Comparison of ENCODE assay signal across 8 cellular contexts in the genomic region with DNA sequence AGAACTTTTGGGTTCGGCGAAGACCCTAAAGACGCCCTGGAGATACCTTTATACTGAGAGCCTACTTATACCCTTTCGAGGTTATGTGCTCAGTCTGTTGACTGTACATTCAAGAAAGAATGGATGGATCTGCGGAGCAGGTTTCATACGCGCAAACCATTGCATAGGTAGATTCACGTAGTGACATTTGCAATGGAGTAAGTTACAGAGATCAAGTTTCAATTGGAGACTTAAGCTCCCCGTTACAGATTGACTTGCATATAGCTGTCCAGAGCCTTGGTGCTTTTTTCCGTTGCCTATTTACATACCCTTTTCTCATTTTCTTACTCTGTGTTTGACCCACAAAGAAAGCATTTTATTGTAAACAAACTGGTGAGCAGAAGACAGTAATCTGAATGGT. TPM values are rescaled to one million over a fixed set of nuclear protein-coding genes. Genes with fewer than 3 reads are reported as not detected.
DNase-seq lines count a peak whose midpoint lies in the region; ATAC-seq and TF ChIP-seq lines count a peak whose summit lies in the region.

No MANE protein-coding gene starts in this region.

- no peak for DNase-seq in activated naive CD4-positive, alpha-beta T cell treated with anti-CD3 and anti-CD28 coated beads, Interleukin-2, amount 10 ng/mL, durations not matched to agents 7 days and 5 days
- DNase-seq in activated naive CD4-positive, alpha-beta T cell (lab: John Stamatoyannopoulos, UW), result no peak
- DNase-seq in right lobe of liver (no peak), upper lobe of right lung (no peak), kidney glomerular epithelial cell (lab: John Stamatoyannopoulos, UW) (no peak)
- no peak for DNase-seq in activated effector memory CD4-positive, alpha-beta T cell treated with anti-CD3 and anti-CD28 coated beads, Interleukin-2, amount 50 U/mL, for 16 hours

- peak overlapping the region; percentile 83 for H3K27ac Mint-ChIP-seq in activated naive CD4-positive, alpha-beta T cell treated with anti-CD3 and anti-CD28 coated beads, Interleukin-2, amount 10 ng/mL, durations not matched to agents 7 days and 5 days

- peaks cover 11% of the 10 kb centered on the region for H3K36me3 Mint-ChIP-seq in activated naive CD4-positive, alpha-beta T cell treated with anti-CD3 and anti-CD28 coated beads, Interleukin-2, amount 10 ng/mL, durations not matched to agents 7 days and 5 days

- H3K4me1 Mint-ChIP-seq in activated naive CD4-positive, alpha-beta T cell treated with anti-CD3 and anti-CD28 coated beads, Interleukin-2, amount 10 ng/mL, durations not matched to agents 7 days and 5 days, result peaks cover 51% of the 10 kb centered on the region

- H3K27ac ChIP-seq in angular gyrus (ENCODE audit: low read depth, low read length) (peak overlapping the region; percentile 98), right lobe of liver (peak overlapping the region in 2 of 3 donors; percentile 96 to 99), upper lobe of right lung (no peak overlapping the region)

- H3K9me3 ChIP-seq in right lobe of liver (no peaks in the 10 kb centered on the region), upper lobe of right lung (no peaks in the 10 kb centered on the region)

- ATAC-seq in right lobe of liver (no peak), upper lobe of right lung (no peak), GM21576 (IDR thresholded peaks at IDR 0.05; ENCODE audit: unreplicated experiment) (no peak)

- no peak for TF ChIP-seq POLR2A in right lobe of liver (IDR thresholded peaks at IDR 0.05)

- TF ChIP-seq CTCF in right lobe of liver (IDR thresholded peaks at IDR 0.05) (no peak), upper lobe of right lung (IDR thresholded peaks at IDR 0.05) (no peak)

- no peaks in the 10 kb centered on the region for H3K27me3 ChIP-seq in right lobe of liver
- H3K27me3 ChIP-seq in upper lobe of right lung, result no peaks in the 10 kb centered on the region

- H3K4me3 ChIP-seq in right lobe of liver, result peak overlapping the region; percentile 90 to 93 (median 92)
- H3K4me3 ChIP-seq in upper lobe of right lung, result peak overlapping the region; percentile 90

- intact Hi-C loops in right lobe of liver (cut with DNase I) (no loop called here), upper lobe of right lung (cut with DNase I) (no loop called here)

- WGBS in right lobe of liver (ENCODE audit: insufficient coverage, low coverage, low lambda C conversion rate, missing lambda C conversion rate), result 2% methylated on average over 10 of the region's 10 CpGs

- no peaks in the 10 kb centered on the region for H3K9me3 Mint-ChIP-seq in activated naive CD4-positive, alpha-beta T cell treated with anti-CD3 and anti-CD28 coated beads, Interleukin-2, amount 10 ng/mL, durations not matched to agents 7 days and 5 days

- H3K4me1 ChIP-seq in right lobe of liver (peaks cover 0 to 48% (median 11%) of the 10 kb centered on the region in 4 donors), upper lobe of right lung (peaks cover 28% of the 10 kb centered on the region)

- CTCF ChIA-PET in activated naive CD4-positive, alpha-beta T cell treated with anti-CD3 and anti-CD28 coated beads, Interleukin-2, amount 10 ng/mL, durations not matched to agents 7 days and 5 days (lab: Charles Lee), result interaction anchor here (1.0 to 1.5 kb wide), 4 partner anchors 12 to 354 kb away, joined by 3 to 4 read pairs (median 3); no protein-coding TSS in a partner anchor

- peak overlapping the region; percentile 97 for H3K4me3 Mint-ChIP-seq in activated naive CD4-positive, alpha-beta T cell treated with anti-CD3 and anti-CD28 coated beads, Interleukin-2, amount 10 ng/mL, durations not matched to agents 7 days and 5 days

- H3K27me3 Mint-ChIP-seq in activated naive CD4-positive, alpha-beta T cell treated with anti-CD3 and anti-CD28 coated beads, Interleukin-2, amount 10 ng/mL, durations not matched to agents 7 days and 5 days, result peaks cover 22% of the 10 kb centered on the region

- H3K36me3 ChIP-seq in right lobe of liver, result peaks cover 0 to 7% (median under 1%) of the 10 kb centered on the region in 4 donors
- H3K36me3 ChIP-seq in upper lobe of right lung, result peaks cover 15% of the 10 kb centered on the region

RNA-seq across cellular contexts. Expression of gene PSMD1, which starts 0.9 kb away (rescaled TPM):
- total RNA-seq in right lobe of liver (10 to 100 TPM; 46.4 to 62.3 (median 55.5) TPM), upper lobe of right lung (59.0 TPM)

RNA-seq across cellular contexts. Expression of gene C2orf72, which starts 20.3 kb away (rescaled TPM):
- total RNA-seq in right lobe of liver, result 100 to 1,000 TPM in 2 of 6 experiments, 10 to 100 TPM in 4; 76.0 to 167 (median 85.9) TPM
- total RNA-seq in upper lobe of right lung, result 1.5 TPM

Comparison
In these comparisons a context has a peak if more than half of its experiments do, and no peak if none do; other contexts are left out.
1. RNA of gene C2orf72, which starts 20.3 kb away (total RNA-seq): 76.0 to 167 TPM in right lobe of liver; 1.5 TPM in upper lobe of right lung (single experiment); every median in the first group is over 10 times any median in the second.